9 cellular contexts compared by ENCODE assay signal in genomic region chr20:31699801-31700728, GRCh38. TPM values are rescaled to one million over a fixed set of nuclear protein-coding genes. Genes with fewer than 3 reads are reported as not detected.
DNase-seq lines count a peak whose midpoint lies in the region; ATAC-seq and TF ChIP-seq lines count a peak whose summit lies in the region.
"Had no signal": no experiment of that assay in that cellular context is flagged by ENCODE, and none has a peak within 500 bp of the region (broad histone marks: within the 10 kb centered on the region; RNA-seq: fewer than 3 reads in every experiment).

No MANE protein-coding gene starts in this region.

- DNase-seq in PC-9 (no peak), dorsolateral prefrontal cortex (no peak), trophoblast cell (no peak), kidney glomerular epithelial cell (lab: John Stamatoyannopoulos, UW) (no peak)
- no peak for DNase-seq in effector memory CD4-positive, alpha-beta T cell
- DNase-seq in stimulated activated CD4-positive, alpha-beta T cell treated with anti-CD3 and anti-CD28 coated beads, Interleukin-4, amount 100 ng/mL, for 24 hours = no peak

- H3K4me2 ChIP-seq in BLaER1 treated with 17β-estradiol and CSF1 and Interleukin-3, amounts not matched to agents 10 nM and 100 nM = peak overlapping the region; percentile 52 to 90 (median 74)
- peak overlapping the region; percentile 53 for H3K4me2 ChIP-seq in PC-9
- H3K4me2 ChIP-seq in trophoblast cell (ENCODE audit: low read length) = no peak overlapping the region

- peak overlapping the region; percentile 46 for H3K4ac ChIP-seq in trophoblast cell (ENCODE audit: low read depth, low read length)

- H3K27me3 ChIP-seq in BLaER1 treated with 17β-estradiol and CSF1 and Interleukin-3, amounts not matched to agents 10 nM and 100 nM = no peaks in the 10 kb centered on the region
- no peaks in the 10 kb centered on the region for H3K27me3 ChIP-seq in PC-9 (ENCODE audit: insufficient read depth, low read depth)
- no peaks in the 10 kb centered on the region for H3K27me3 ChIP-seq in dorsolateral prefrontal cortex
- no peaks in the 10 kb centered on the region for H3K27me3 ChIP-seq in trophoblast cell (ENCODE audit: insufficient read depth, low read length)
- no peaks in the 10 kb centered on the region for H3K27me3 ChIP-seq in effector memory CD4-positive, alpha-beta T cell (replicated peaks; ENCODE audit: control insufficient read depth, insufficient read depth, low read length, poor library complexity, severe bottlenecking)

- intact Hi-C loops in PC-9 (cut with micrococcal nuclease; ENCODE audit: unreplicated experiment) (no loop called here), dorsolateral prefrontal cortex (cut with DNase I) (no loop called here)

- no peak overlapping the region for H4K12ac ChIP-seq in trophoblast cell (ENCODE audit: low read depth, low read length)

- H3K9me2 ChIP-seq in PC-9 (ENCODE audit: insufficient read depth) = no peaks in the 10 kb centered on the region

- peak overlapping the region; percentile 59 for H2AK5ac ChIP-seq in trophoblast cell (ENCODE audit: low read length)

- no peak overlapping the region for H3K4me3 ChIP-seq in BLaER1 treated with 17β-estradiol and CSF1 and Interleukin-3, amounts not matched to agents 10 nM and 100 nM
- no peak overlapping the region for H3K4me3 ChIP-seq in PC-9
- peak overlapping the region in 5 of 59 donors; percentile 3 to 35 (median 29) for H3K4me3 ChIP-seq in dorsolateral prefrontal cortex
- H3K4me3 ChIP-seq in trophoblast cell (ENCODE audit: low read depth, low read length) = no peak overlapping the region
- no peak overlapping the region for H3K4me3 ChIP-seq in effector memory CD4-positive, alpha-beta T cell (ENCODE audit: insufficient read depth, low read depth, low read length, poor library complexity, severe bottlenecking)

- H2BK5ac ChIP-seq in trophoblast cell (ENCODE audit: low read depth, low read length, poor library complexity) = peak overlapping the region; percentile 85

- H3K36me3 ChIP-seq in BLaER1 treated with 17β-estradiol and CSF1 and Interleukin-3, amounts not matched to agents 10 nM and 100 nM = peaks cover 44 to 93% (median 67%) of the 10 kb centered on the region in 11 experiments
- H3K36me3 ChIP-seq in PC-9 (ENCODE audit: low read depth) (peaks cover 55% of the 10 kb centered on the region), trophoblast cell (ENCODE audit: control insufficient read depth in 1 of 2, insufficient read depth in 2 of 2, low read length in 2 of 2) (peaks cover 0 to 4% of the 10 kb centered on the region in 2 experiments)
- H3K36me3 ChIP-seq in effector memory CD4-positive, alpha-beta T cell (ENCODE audit: control insufficient read depth, insufficient read depth, low read length) = peaks cover 11% of the 10 kb centered on the region

- peaks cover 20% of the 10 kb centered on the region for H3K79me1 ChIP-seq in trophoblast cell (ENCODE audit: low read length)

- CTCF ChIA-PET in PC-9 (lab: Charles Lee) = interaction anchor here (0.6 to 1.9 kb wide), 2 partner anchors 23 to 31 kb away, joined by 5 to 11 read pairs; no protein-coding TSS in a partner anchor

- no peak overlapping the region for H3K23ac ChIP-seq in trophoblast cell (ENCODE audit: low read length)

- H3K4me1 ChIP-seq in BLaER1 treated with 17β-estradiol and CSF1 and Interleukin-3, amounts not matched to agents 10 nM and 100 nM = peaks cover 38 to 78% (median 46%) of the 10 kb centered on the region in 10 experiments
- H3K4me1 ChIP-seq in PC-9 (replicated peaks; ENCODE audit: insufficient read depth) (peaks cover 88% of the 10 kb centered on the region), trophoblast cell (ENCODE audit: control insufficient read depth in 1 of 2, insufficient read depth in 2 of 2, low read length in 2 of 2) (peaks cover 12 to 20% of the 10 kb centered on the region in 2 experiments)
- H3K4me1 ChIP-seq in effector memory CD4-positive, alpha-beta T cell (ENCODE audit: control insufficient read depth, insufficient read depth, low read length, poor library complexity, severe bottlenecking) = peaks cover 9% of the 10 kb centered on the region

- peak overlapping the region; percentile 69 for H2BK12ac ChIP-seq in trophoblast cell (ENCODE audit: low read length)

- H3F3A ChIP-seq in PC-9 (ENCODE audit: insufficient read depth, low read depth) = peaks cover 87% of the 10 kb centered on the region

- ATAC-seq in HG02678 (IDR thresholded peaks at IDR 0.05; ENCODE audit: unreplicated experiment) = no peak

- H3K14ac ChIP-seq in trophoblast cell (ENCODE audit: low read length) = peak overlapping the region; percentile 8

- WGBS in trophoblast cell (ENCODE audit: extremely low coverage, insufficient coverage, insufficient read length) = no CpG with 5 or more reads among the region's 7 CpGs

- H2AFZ ChIP-seq in PC-9 = no peak overlapping the region
- H2AFZ ChIP-seq in trophoblast cell (ENCODE audit: insufficient read depth, low read length, poor library complexity) = no peak overlapping the region

- H2BK120ac ChIP-seq in trophoblast cell (ENCODE audit: insufficient read depth, low read length, poor library complexity) = peak overlapping the region; percentile 37

- peak overlapping the region; percentile 11 for H4K8ac ChIP-seq in trophoblast cell (ENCODE audit: low read depth, low read length)

- no TSS peak for BruUV-seq in PC-9 (replicated peaks; lab: Mats Ljungman, UMichigan)

- no peaks in the 10 kb centered on the region for H3K9me3 ChIP-seq in BLaER1 treated with 17β-estradiol and CSF1 and Interleukin-3, amounts not matched to agents 10 nM and 100 nM (replicated peaks in 1 of 11)
- no peaks in the 10 kb centered on the region for H3K9me3 ChIP-seq in PC-9 (ENCODE audit: insufficient read depth, low read depth)
- H3K9me3 ChIP-seq in trophoblast cell (ENCODE audit: insufficient read depth, low read depth, low read length) = no peaks in the 10 kb centered on the region
- no peaks in the 10 kb centered on the region for H3K9me3 ChIP-seq in effector memory CD4-positive, alpha-beta T cell (ENCODE audit: control insufficient read depth, low read length)

- H3K9ac ChIP-seq in BLaER1 treated with 17β-estradiol and CSF1 and Interleukin-3, amounts not matched to agents 10 nM and 100 nM = peak overlapping the region in 7 of 11 experiments; percentile 8 to 66 (median 55); a peak in 11 of 22 replicates
- no peak overlapping the region for H3K9ac ChIP-seq in trophoblast cell (ENCODE audit: low read length)

- peaks cover 0 to 35% (median 11%) of the 10 kb centered on the region in 11 experiments; a peak in 10 of 22 replicates for H4K20me1 ChIP-seq in BLaER1 treated with 17β-estradiol and CSF1 and Interleukin-3, amounts not matched to agents 10 nM and 100 nM
- H4K20me1 ChIP-seq in PC-9 (ENCODE audit: insufficient read depth) = no peaks in the 10 kb centered on the region

- H3K18ac ChIP-seq in trophoblast cell (ENCODE audit: low read length) = peak overlapping the region; percentile 39

- H3K79me2 ChIP-seq in PC-9 (ENCODE audit: low read depth) = peaks cover 91% of the 10 kb centered on the region
- no peaks in the 10 kb centered on the region for H3K79me2 ChIP-seq in trophoblast cell (ENCODE audit: control insufficient read depth, insufficient read depth, low read length, poor library complexity)

- TF ChIP-seq CTCF in PC-9 (conservative IDR thresholded peaks at IDR 0.05) (no peak), dorsolateral prefrontal cortex (IDR thresholded peaks at IDR 0.05 in 54 of 56, conservative IDR thresholded peaks at IDR 0.05 in 2 of 56; ENCODE audit: low read depth in 1 of 56, partially characterized antibody in 56 of 56) (no peak)

- peak overlapping the region; percentile 86 for H4K91ac ChIP-seq in trophoblast cell (ENCODE audit: low read depth, low read length)

- POLR2A ChIA-PET in PC-9 (lab: Charles Lee; ENCODE audit: unreplicated experiment) = interaction anchor here (0.6 kb wide), 1 partner anchor 89 kb away, joined by 19 read pairs; no protein-coding TSS in a partner anchor

- H3K27ac ChIP-seq in BLaER1 treated with 17β-estradiol and CSF1 and Interleukin-3, amounts not matched to agents 10 nM and 100 nM = peak overlapping the region; percentile 12 to 88 (median 62); a peak in 20 of 22 replicates
- H3K27ac ChIP-seq in PC-9 (peak overlapping the region; percentile 95), dorsolateral prefrontal cortex (peak overlapping the region; percentile 73 to 100 (median 91)), trophoblast cell (ENCODE audit: low read depth, low read length) (peak overlapping the region; percentile 90)
- no peak overlapping the region for H3K27ac ChIP-seq in effector memory CD4-positive, alpha-beta T cell (ENCODE audit: insufficient read depth, low read length, poor library complexity, severe bottlenecking)
- H3K27ac ChIP-seq: VCaP had no signal

RNA-seq across cellular contexts. Expression of gene BCL2L1, which starts 22.6 kb away (rescaled TPM):
- total RNA-seq in PC-9 (2021) = 125 and 129 TPM in 2 replicates
- total RNA-seq in dorsolateral prefrontal cortex = 100 to 1,000 TPM in 77 of 120 experiments, 10 to 100 TPM in 43; 79.5 to 144 (median 103) TPM
- 62.0 and 65.1 TPM in 2 replicates for polyA plus RNA-seq in trophoblast cell (2013)

RNA-seq across cellular contexts. Expression of gene TPX2, which starts 39.0 kb away (rescaled TPM):
- total RNA-seq in PC-9 (2021) = 140 and 164 TPM in 2 replicates
- 1 to 10 TPM; 1.1 to 4.1 (median 2.6) TPM for total RNA-seq in dorsolateral prefrontal cortex
- polyA plus RNA-seq in trophoblast cell (2013) = 88.5 and 93.7 TPM in 2 replicates

Comparison
In these comparisons a context has a peak if more than half of its experiments do, and no peak if none do; other contexts are left out.
1. RNA of gene TPX2, which starts 39.0 kb away (total RNA-seq): 140 to 164 TPM in PC-9; 1.1 to 4.1 TPM in dorsolateral prefrontal cortex; every median in the first group is over 10 times any median in the second.